8 cellular contexts compared by ENCODE assay signal in the genomic region with DNA sequence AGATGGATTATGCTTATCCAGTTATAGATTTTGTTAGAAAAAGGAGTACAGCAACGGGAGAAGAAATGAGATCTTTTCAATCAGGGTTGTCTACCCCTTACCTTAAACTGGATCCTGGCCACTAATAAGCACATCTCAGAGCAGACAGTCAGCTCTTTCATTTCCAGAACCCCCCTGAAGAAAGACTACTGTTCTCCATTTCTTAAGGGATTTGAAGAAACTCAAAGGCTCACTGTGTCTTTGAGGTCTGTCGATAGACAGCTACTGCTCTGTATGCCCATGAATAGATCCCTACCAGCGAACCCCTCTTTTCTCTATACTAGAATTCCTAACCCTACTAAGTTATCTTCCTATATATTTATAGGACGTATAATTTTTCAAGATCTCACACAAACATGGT. TPM values are rescaled to one million over a fixed set of nuclear protein-coding genes. Genes with fewer than 3 reads are reported as not detected.
DNase-seq lines count a peak whose midpoint lies in the region; ATAC-seq and TF ChIP-seq lines count a peak whose summit lies in the region.

No MANE protein-coding gene starts in this region.

- H3K4me1 ChIP-seq in PC-9 (replicated peaks; ENCODE audit: insufficient read depth) (peaks cover 52% of the 10 kb centered on the region), esophagus (ENCODE audit: control insufficient read depth in 2 of 2, insufficient read depth in 2 of 2, low read length in 1 of 2) (no peaks in the 10 kb centered on the region)

- CTCF ChIA-PET in PC-9 (lab: Charles Lee): interaction anchor here (0.6 kb wide), 1 partner anchor 130 kb away, joined by 6 read pairs; no protein-coding TSS in a partner anchor

- peaks cover 91% of the 10 kb centered on the region for H3K79me2 ChIP-seq in PC-9 (ENCODE audit: low read depth)

- no TSS peak for BruUV-seq in PC-9 (replicated peaks; lab: Mats Ljungman, UMichigan)

- H3K27ac ChIP-seq in PC-9: peak overlapping the region; percentile 95
- peak overlapping the region in 1 of 2 donors; percentile 91 for H3K27ac ChIP-seq in esophagus (ENCODE audit: low read depth in 2 of 2, low read length in 1 of 2)

- intact Hi-C loops in PC-9 (cut with micrococcal nuclease; ENCODE audit: unreplicated experiment): loop anchor here (5.0 kb wide), 2 partner anchors 59 to 171 kb away; partner anchors contain the start of gene UBE2K

- peak overlapping the region; percentile 47; the same call in 1 of the 2 replicates for H2AFZ ChIP-seq in PC-9

- no peaks in the 10 kb centered on the region for H3K27me3 ChIP-seq in PC-9 (ENCODE audit: insufficient read depth, low read depth)
- H3K27me3 ChIP-seq in esophagus (ENCODE audit: control insufficient read depth in 1 of 2, insufficient read depth in 2 of 2, low read length in 2 of 2): no peaks in the 10 kb centered on the region

- POLR2A ChIA-PET in PC-9 (lab: Charles Lee; ENCODE audit: unreplicated experiment): interaction anchor here (0.6 kb wide), 1 partner anchor 173 kb away, joined by 4 read pairs; no protein-coding TSS in a partner anchor

- H3F3A ChIP-seq in PC-9 (ENCODE audit: insufficient read depth, low read depth): peaks cover 35% of the 10 kb centered on the region

- in situ Hi-C loops in G401 (cut with HindIII; ENCODE audit: low sequenced_read_pairs): no loop called here

- WGBS in esophagus, 2 donors: 9% methylated on average over 4 of the region's 4 CpGs

- H3K9me3 ChIP-seq in PC-9 (ENCODE audit: insufficient read depth, low read depth) (peaks cover 13% of the 10 kb centered on the region), esophagus (ENCODE audit: control insufficient read depth in 2 of 2, insufficient read depth in 1 of 2, low read depth in 1 of 2, low read length in 1 of 2) (peaks cover 0 to 4% of the 10 kb centered on the region in 2 donors)

- TF ChIP-seq CTCF in PC-9 (conservative IDR thresholded peaks at IDR 0.05) (no peak), omental fat pad (IDR thresholded peaks at IDR 0.05) (no peak)

- H3K36me3 ChIP-seq in PC-9 (ENCODE audit: low read depth): peaks cover 32% of the 10 kb centered on the region
- no peaks in the 10 kb centered on the region for H3K36me3 ChIP-seq in esophagus (ENCODE audit: control insufficient read depth in 2 of 2, insufficient read depth in 2 of 2, low read length in 1 of 2)

- no peaks in the 10 kb centered on the region for H3K9me2 ChIP-seq in PC-9 (ENCODE audit: insufficient read depth)

- no peak for ATAC-seq in omental fat pad (ENCODE audit: low FRiP score)
- ATAC-seq in GM19397 (IDR thresholded peaks at IDR 0.05; ENCODE audit: unreplicated experiment): no peak

- peaks cover 9% of the 10 kb centered on the region for H4K20me1 ChIP-seq in PC-9 (ENCODE audit: insufficient read depth)

- DNase-seq in G401 (ENCODE audit: low spot score) (peak; percentile 44), PC-9 (no peak), pons (ENCODE audit: low spot score) (peak; percentile 55), amniotic stem cell (lab: John Stamatoyannopoulos, UW) (no peak), omental fat pad (ENCODE audit: low spot score) (no peak), NCI-H2029 (lab: John Stamatoyannopoulos, UW) (no peak)

- H3K4me3 ChIP-seq in PC-9 (peak overlapping the region; percentile 78), esophagus (ENCODE audit: low read depth in 1 of 2, low read length in 2 of 2) (peak overlapping the region; percentile 74 to 98)

- peak overlapping the region; percentile 85 for H3K4me2 ChIP-seq in PC-9

RNA-seq across cellular contexts. Expression of gene UGDH, which starts 1.0 kb away (rescaled TPM):
- total RNA-seq in G401 (2014; rRNA removed; shearing (Covaris generic)): 73.6 and 76.0 TPM in 2 replicates
- total RNA-seq in PC-9 (2021) (88.6 and 98.5 TPM in 2 replicates), omental fat pad (100 to 1,000 TPM in 2 of 4 donors, 10 to 100 TPM in 2; 60.1 to 653 (median 148) TPM)
- polyA plus RNA-seq in esophagus: 10 to 100 TPM; 11.8 to 14.7 TPM

Comparison
In these comparisons a context has a peak if more than half of its experiments do, and no peak if none do; other contexts are left out.
1. DNase-seq: peak in G401 (single experiment) and pons (single experiment); none in PC-9 (0 of 2), amniotic stem cell (single experiment), omental fat pad (single experiment) and NCI-H2029 (single experiment).